Comparison of ENCODE assay signal across 8 cellular contexts in genomic region chr1:14945132-14946010, GRCh38.
A peak's percentile ranks its signal among the peaks of the same experiment; 100 is the strongest.
DNase-seq lines count a peak whose midpoint lies in the region; ATAC-seq and TF ChIP-seq lines count a peak whose summit lies in the region.

No MANE protein-coding gene starts in this region.

- peak overlapping the region; percentile 96 for H3K27ac ChIP-seq in SK-N-SH (ENCODE audit: low read depth in 2 of 2, low read length in 1 of 2)
- H3K27ac ChIP-seq in foreskin keratinocyte = peak overlapping the region; percentile 65
- peak overlapping the region; percentile 95 for H3K27ac ChIP-seq in osteoblast (ENCODE audit: low read depth, low read length)

- intact Hi-C loops in activated CD4-positive, alpha-beta memory T cell treated with anti-CD3 and anti-CD28 coated beads for 36 hours (cut with micrococcal nuclease) = no loop called here

- peak overlapping the region; percentile 46 to 56 for H3K4me3 ChIP-seq in SK-N-SH (ENCODE audit: low read depth in 2 of 2, low read length in 1 of 2)
- peak overlapping the region; percentile 67 for H3K4me3 ChIP-seq in osteoblast (ENCODE audit: insufficient read depth, low read length)

- H3K4me3 Mint-ChIP-seq in activated CD4-positive, alpha-beta memory T cell treated with anti-CD3 and anti-CD28 coated beads for 36 hours = no peak overlapping the region

- peak overlapping the region; percentile 85 for H3K4me2 ChIP-seq in SK-N-SH
- peak overlapping the region; percentile 90 for H3K4me2 ChIP-seq in osteoblast (ENCODE audit: insufficient read depth, low read length)

- no peaks in the 10 kb centered on the region for H3K36me3 Mint-ChIP-seq in activated CD4-positive, alpha-beta memory T cell treated with anti-CD3 and anti-CD28 coated beads for 36 hours

- peak overlapping the region; percentile 79 for H3K9ac ChIP-seq in SK-N-SH

- 11% methylated on average over 19 of the region's 26 CpGs for WGBS in SK-N-SH (ENCODE audit: low lambda C conversion rate)

- H2AFZ ChIP-seq in SK-N-SH (ENCODE audit: low read depth) (peak overlapping the region; percentile 92; the same call in 1 of the 2 replicates), osteoblast (ENCODE audit: low read length) (peak overlapping the region; percentile 92)

- H3K4me1 Mint-ChIP-seq in activated CD4-positive, alpha-beta memory T cell treated with anti-CD3 and anti-CD28 coated beads for 36 hours (ENCODE audit: low read depth) = no peaks in the 10 kb centered on the region

- H3K27ac Mint-ChIP-seq in activated CD4-positive, alpha-beta memory T cell treated with anti-CD3 and anti-CD28 coated beads for 36 hours = no peak overlapping the region

- H3F3A ChIP-seq in SK-N-SH (replicated peaks; ENCODE audit: insufficient read depth) = peaks cover 40% of the 10 kb centered on the region

- TF ChIP-seq RAD21 in SK-N-SH (IDR thresholded peaks at IDR 0.05; ENCODE audit: low read length) = peak; percentile 16; the same call in 1 of the 2 replicates

- POLR2A ChIA-PET in SK-N-SH (lab: Yijun Ruan, JAX) = no interaction called here
- POLR2A ChIA-PET in activated CD4-positive, alpha-beta memory T cell treated with anti-CD3 and anti-CD28 coated beads for 36 hours (lab: Charles Lee) = no interaction called here

- CTCF ChIA-PET in SK-N-SH (lab: Yijun Ruan, JAX) = interaction anchor here (0.8 to 2.7 kb wide), 4 partner anchors 14 to 101 kb away, joined by 3 to 12 read pairs (median 3); no protein-coding TSS in a partner anchor
- CTCF ChIA-PET in activated CD4-positive, alpha-beta memory T cell treated with anti-CD3 and anti-CD28 coated beads for 36 hours (lab: Charles Lee) = no interaction called here

- no peaks in the 10 kb centered on the region for H3K9me2 ChIP-seq in SK-N-SH

- H3K27me3 ChIP-seq in SK-N-SH (ENCODE audit: insufficient read depth) (no peaks in the 10 kb centered on the region), foreskin keratinocyte (no peaks in the 10 kb centered on the region), osteoblast (ENCODE audit: insufficient read depth, low read length) (no peaks in the 10 kb centered on the region)

- no peaks in the 10 kb centered on the region for H3K9me3 ChIP-seq in SK-N-SH
- no peaks in the 10 kb centered on the region for H3K9me3 ChIP-seq in osteoblast (ENCODE audit: low read depth, low read length)

- no peaks in the 10 kb centered on the region for H3K36me3 ChIP-seq in SK-N-SH (replicated peaks in 1 of 2; ENCODE audit: control insufficient read depth in 1 of 2, insufficient read depth in 2 of 2, low read length in 1 of 2)
- no peaks in the 10 kb centered on the region for H3K36me3 ChIP-seq in osteoblast (ENCODE audit: insufficient read depth, low read length)

- TF ChIP-seq EP300 in SK-N-SH (IDR thresholded peaks at IDR 0.05; ENCODE audit: borderline replicate concordance in 1 of 2, low read depth in 1 of 2, low read length in 1 of 2) = peak; percentile 73 to 86

- ATAC-seq in foreskin keratinocyte (peak; percentile 23), HG02981 (IDR thresholded peaks at IDR 0.05; ENCODE audit: unreplicated experiment) (no peak), GM21447 (IDR thresholded peaks at IDR 0.05; ENCODE audit: unreplicated experiment) (no peak)

- DNase-seq in AG08396 (ENCODE audit: low spot score) (peak; percentile 81), SK-N-SH (peak; percentile 85), foreskin keratinocyte (peak; percentile 56 to 80), osteoblast (ENCODE audit: insufficient read length, low spot score, missing footprints) (peak; percentile 93), NCI-H345 (lab: John Stamatoyannopoulos, UW) (no peak)
- no peak for DNase-seq in activated CD4-positive, alpha-beta memory T cell treated with anti-CD3 and anti-CD28 coated beads for 36 hours

- H4K20me1 ChIP-seq in SK-N-SH (ENCODE audit: insufficient read depth) (no peaks in the 10 kb centered on the region), osteoblast (ENCODE audit: insufficient read depth, low read length) (no peaks in the 10 kb centered on the region)

- H3K9me3 Mint-ChIP-seq in activated CD4-positive, alpha-beta memory T cell treated with anti-CD3 and anti-CD28 coated beads for 36 hours = no peaks in the 10 kb centered on the region

- H3K79me2 ChIP-seq in SK-N-SH (ENCODE audit: insufficient read depth) (peaks cover 66% of the 10 kb centered on the region), osteoblast (ENCODE audit: insufficient read depth, low read length) (peaks cover 31% of the 10 kb centered on the region)

- no peaks in the 10 kb centered on the region for H3K27me3 Mint-ChIP-seq in activated CD4-positive, alpha-beta memory T cell treated with anti-CD3 and anti-CD28 coated beads for 36 hours

- no peak for TF ChIP-seq CTCF in SK-N-SH (IDR thresholded peaks at IDR 0.05)
- TF ChIP-seq CTCF in foreskin keratinocyte (conservative IDR thresholded peaks at IDR 0.05) = no peak
- no peak for TF ChIP-seq CTCF in osteoblast (IDR thresholded peaks at IDR 0.05; ENCODE audit: extremely low read depth, low read depth, low read length)

- H3K4me1 ChIP-seq in SK-N-SH (ENCODE audit: control insufficient read depth in 1 of 2, insufficient read depth in 2 of 2, low read depth in 1 of 2, low read length in 1 of 2) (peaks cover 41 to 53% of the 10 kb centered on the region in 2 experiments), foreskin keratinocyte (peaks cover 20% of the 10 kb centered on the region), osteoblast (ENCODE audit: insufficient read depth, low read length) (peaks cover 47% of the 10 kb centered on the region)

TF ChIP-seq in SK-N-SH, 30 proteins besides CTCF, POLR2A, EP300 and RAD21:
- TF ChIP-seq TCF12 (IDR thresholded peaks at IDR 0.05) (peak; percentile 89), TEAD4 (IDR thresholded peaks at IDR 0.05; ENCODE audit: borderline replicate concordance, insufficient read depth) (peak; percentile 78), JUND (IDR thresholded peaks at IDR 0.05) (peak; percentile 62; the same call in 1 of the 2 replicates), NRF1 (IDR thresholded peaks at IDR 0.05; ENCODE audit: low read depth, low read length) (no peak), USF2 (IDR thresholded peaks at IDR 0.05; ENCODE audit: borderline replicate concordance, low read depth, low read length) (no peak), ZBTB33 (IDR thresholded peaks at IDR 0.05; ENCODE audit: borderline replicate concordance, low read depth) (no peak), ELF1 (IDR thresholded peaks at IDR 0.05) (0 out of 2 replicates have a peak, but pooled peaks have one; percentile 21), CHD2 (IDR thresholded peaks at IDR 0.05; ENCODE audit: low read length, partially characterized antibody) (peak; percentile 34), YY1 (IDR thresholded peaks at IDR 0.05; ENCODE audit: low read depth) (peak; percentile 53; the same call in 1 of the 2 replicates), USF1 (IDR thresholded peaks at IDR 0.05; ENCODE audit: borderline replicate concordance, low read depth) (no peak), FOXM1 (IDR thresholded peaks at IDR 0.05; ENCODE audit: low read depth) (0 out of 2 replicates have a peak, but pooled peaks have one; percentile 23), POLR2AphosphoS5 (IDR thresholded peaks at IDR 0.05; ENCODE audit: low read depth, low read length) (peak; percentile 72), PBX3 (IDR thresholded peaks at IDR 0.05) (peak; percentile 69), NFIC (IDR thresholded peaks at IDR 0.05; ENCODE audit: borderline replicate concordance) (peak; percentile 66; the same call in 1 of the 2 replicates), RCOR1 (IDR thresholded peaks at IDR 0.05; ENCODE audit: low read length) (peak; percentile 37; the same call in 1 of the 2 replicates), RXRA (IDR thresholded peaks at IDR 0.05; ENCODE audit: borderline replicate concordance, low read depth) (peak; percentile 56; the same call in 1 of the 2 replicates)

Comparison
In these comparisons a context has a peak if more than half of its experiments do, and no peak if none do; other contexts are left out.
1. DNase-seq: peak in AG08396 (single experiment), SK-N-SH (single experiment), foreskin keratinocyte (2 of 2) and osteoblast (single experiment); none in activated CD4-positive, alpha-beta memory T cell treated with anti-CD3 and anti-CD28 coated beads for 36 hours (single experiment) and NCI-H345 (single experiment).
2. Peak in every context shown above with its lines, with median percentiles within 50 percentile points of each other: H3K27ac ChIP-seq.